8 cellular contexts compared by ENCODE assay signal in the genomic region with DNA sequence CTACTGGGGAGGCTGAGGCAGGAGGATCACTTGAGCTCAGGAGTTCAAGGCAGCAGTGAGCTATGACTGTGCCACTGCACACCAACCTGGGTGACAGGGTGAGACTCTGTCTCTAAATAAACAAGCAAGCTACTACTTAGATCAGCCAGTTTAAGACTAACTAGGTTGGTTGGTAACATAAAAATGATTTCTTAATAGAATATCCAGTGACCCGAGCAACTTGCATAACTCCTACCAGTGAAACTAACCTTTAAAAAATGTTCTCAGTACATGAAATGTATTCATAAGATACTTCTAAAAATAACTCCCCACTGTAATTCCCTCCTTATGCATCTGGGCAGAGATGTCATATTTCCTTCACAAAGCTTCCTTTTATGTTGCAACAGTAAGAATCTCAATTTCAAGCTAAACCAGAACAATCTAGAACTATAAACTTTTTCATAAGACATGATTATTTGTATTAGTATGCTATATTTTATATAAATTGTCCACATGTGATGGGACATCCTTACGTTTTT. TPM values are rescaled to one million over a fixed set of nuclear protein-coding genes. Genes with fewer than 3 reads are reported as not detected.
DNase-seq lines count a peak whose midpoint lies in the region; ATAC-seq, FAIRE-seq and TF ChIP-seq lines count a peak whose summit lies in the region.

No MANE protein-coding gene starts in this region.

- dilution Hi-C loops in keratinocyte (cut with MboI; ENCODE audit: extremely low pct_ligation_motif_present, low sequenced_read_pairs): no loop called here

- no peak overlapping the region for H3K27ac ChIP-seq in CD4-positive, alpha-beta T cell (ENCODE audit: low read depth, low read length)
- H3K27ac ChIP-seq in keratinocyte (ENCODE audit: control insufficient read depth, insufficient read depth, low read length) (peak overlapping the region; percentile 77), upper lobe of left lung (peak overlapping the region; percentile 61 to 81 (median 68))

- peak overlapping the region; percentile 29 for H3K9ac ChIP-seq in keratinocyte (ENCODE audit: control insufficient read depth, extremely low read depth, insufficient read depth, low read length)

- peak; percentile 43 for FAIRE-seq in keratinocyte (lab: Jason Lieb, UNC)

- H3K9me3 ChIP-seq in CD4-positive, alpha-beta T cell (ENCODE audit: control insufficient read depth, low read length): no peaks in the 10 kb centered on the region
- no peaks in the 10 kb centered on the region for H3K9me3 ChIP-seq in keratinocyte (ENCODE audit: control insufficient read depth, low read depth, low read length)
- peaks cover 0 to 3% (median 0%) of the 10 kb centered on the region in 4 donors for H3K9me3 ChIP-seq in upper lobe of left lung

- H3K4me1 ChIP-seq in keratinocyte (ENCODE audit: control insufficient read depth, extremely low read depth, insufficient read depth, low read length): peaks cover 30% of the 10 kb centered on the region
- H3K4me1 ChIP-seq in upper lobe of left lung: peaks cover 16 to 51% (median 36%) of the 10 kb centered on the region in 4 donors

- no peak overlapping the region for H2AFZ ChIP-seq in keratinocyte (ENCODE audit: control insufficient read depth, low read length)

- TF ChIP-seq POLR2A in upper lobe of left lung (IDR thresholded peaks at IDR 0.05): no peak

- POLR2A ChIA-PET in CD4-positive, alpha-beta T cell (lab: Charles Lee): interaction anchor here (0.8 to 5.0 kb wide), 4 partner anchors 16 to 1321 kb away, joined by 3 to 76 read pairs (median 30); a partner anchor contains a TSS

- ATAC-seq in CD4-positive, alpha-beta T cell (ENCODE audit: poor library complexity): no peak
- peak; percentile 32 for ATAC-seq in HG02938 (IDR thresholded peaks at IDR 0.05; ENCODE audit: unreplicated experiment)
- ATAC-seq in upper lobe of left lung (ENCODE audit: low FRiP score in 2 of 2): peak; percentile 70 to 89
- no peak for ATAC-seq in GM21717 (IDR thresholded peaks at IDR 0.05; ENCODE audit: unreplicated experiment)

- CTCF ChIA-PET in CD4-positive, alpha-beta T cell (lab: Charles Lee): interaction anchor here (0.9 to 1.8 kb wide), 6 partner anchors 9 to 21 kb away, joined by 3 to 14 read pairs (median 4); a partner anchor contains a TSS

- H3K79me2 ChIP-seq in keratinocyte (ENCODE audit: control insufficient read depth, insufficient read depth, low read length): peaks cover 64% of the 10 kb centered on the region

- H3K4me3 Mint-ChIP-seq in CD4-positive, alpha-beta T cell: peak overlapping the region; percentile 36
- peak overlapping the region; percentile 92 for H3K4me3 Mint-ChIP-seq in activated T-helper 2 cell treated with anti-CD3 and anti-CD28 coated beads, Interferon-gamma antibody, Interleukin-2, Interleukin-4, amounts not matched to agents 10 μg/mL and 5 μg/mL and 100 μg/mL, durations not matched to agents 14 hours and 24 hours and 36 hours (ENCODE audit: low read depth)
- H3K4me3 Mint-ChIP-seq in endothelial cell (ENCODE audit: unreplicated experiment): no peak overlapping the region

- TF ChIP-seq EP300 in upper lobe of left lung (IDR thresholded peaks at IDR 0.05): peak in 1 of 4 donors; percentile 7

- H3K27me3 Mint-ChIP-seq in CD4-positive, alpha-beta T cell: no peaks in the 10 kb centered on the region
- H3K27me3 Mint-ChIP-seq in activated T-helper 2 cell treated with anti-CD3 and anti-CD28 coated beads, Interferon-gamma antibody, Interleukin-2, Interleukin-4, amounts not matched to agents 10 μg/mL and 5 μg/mL and 100 μg/mL, durations not matched to agents 14 hours and 24 hours and 36 hours (ENCODE audit: low read depth): no peaks in the 10 kb centered on the region
- no peaks in the 10 kb centered on the region for H3K27me3 Mint-ChIP-seq in endothelial cell (ENCODE audit: unreplicated experiment)

- peak overlapping the region; percentile 61 for H3K4me2 ChIP-seq in keratinocyte (ENCODE audit: control insufficient read depth, extremely low read depth, insufficient read depth, low read depth, low read length)

- no peak overlapping the region for H3K4me3 ChIP-seq in keratinocyte (ENCODE audit: control insufficient read depth in 2 of 3, extremely low read depth in 1 of 3, insufficient read depth in 2 of 3, low read depth in 1 of 3, low read length in 3 of 3)
- H3K4me3 ChIP-seq in upper lobe of left lung: peak overlapping the region in 1 of 4 donors; percentile 38

- no peak for DNase-seq in CD4-positive, alpha-beta T cell
- no peak for DNase-seq in activated T-helper 2 cell treated with anti-CD3 and anti-CD28 coated beads, Interferon-gamma antibody, Interleukin-2, Interleukin-4, amounts not matched to agents 10 μg/mL and 5 μg/mL and 100 μg/mL, durations not matched to agents 14 hours and 24 hours and 36 hours (ENCODE audit: low spot score)
- DNase-seq in keratinocyte (ENCODE audit: low read depth, low spot score) (no peak), upper lobe of left lung (no peak), endothelial cell (ENCODE audit: low spot score) (no peak), NCI-H82 treated with DMSO at 0.1 percent for 48 hours (lab: John Stamatoyannopoulos, UW; ENCODE audit: unreplicated experiment) (no peak)

- no peaks in the 10 kb centered on the region for H3K27me3 ChIP-seq in CD4-positive, alpha-beta T cell (ENCODE audit: control insufficient read depth, insufficient read depth, low read length)
- H3K27me3 ChIP-seq in keratinocyte (ENCODE audit: control insufficient read depth, extremely low read depth, insufficient read depth, low read length) (no peaks in the 10 kb centered on the region), upper lobe of left lung (no peaks in the 10 kb centered on the region)

- H3K36me3 Mint-ChIP-seq in CD4-positive, alpha-beta T cell (ENCODE audit: low read depth): peaks cover 16% of the 10 kb centered on the region
- H3K36me3 Mint-ChIP-seq in activated T-helper 2 cell treated with anti-CD3 and anti-CD28 coated beads, Interferon-gamma antibody, Interleukin-2, Interleukin-4, amounts not matched to agents 10 μg/mL and 5 μg/mL and 100 μg/mL, durations not matched to agents 14 hours and 24 hours and 36 hours (ENCODE audit: low read depth): peaks cover 30% of the 10 kb centered on the region
- no peaks in the 10 kb centered on the region for H3K36me3 Mint-ChIP-seq in endothelial cell (ENCODE audit: low read depth, unreplicated experiment)

- no peaks in the 10 kb centered on the region for H3K9me1 ChIP-seq in keratinocyte (ENCODE audit: control insufficient read depth, extremely low read depth, insufficient read depth, low read length)

- H4K20me1 ChIP-seq in keratinocyte (ENCODE audit: control insufficient read depth, extremely low read depth, insufficient read depth, low read length): no peaks in the 10 kb centered on the region

- intact Hi-C loops in CD4-positive, alpha-beta T cell (cut with DNase I, micrococcal nuclease): no loop called here
- intact Hi-C loops in activated T-helper 2 cell treated with anti-CD3 and anti-CD28 coated beads, Interferon-gamma antibody, Interleukin-2, Interleukin-4, amounts not matched to agents 10 μg/mL and 5 μg/mL and 100 μg/mL, durations not matched to agents 14 hours and 24 hours and 36 hours (cut with micrococcal nuclease): loop anchor here (1.0 to 5.0 kb wide), 5 partner anchors 16 to 295 kb away; a partner anchor contains a TSS

- H3K4me1 Mint-ChIP-seq in CD4-positive, alpha-beta T cell (ENCODE audit: low read depth): peaks cover 63% of the 10 kb centered on the region
- H3K4me1 Mint-ChIP-seq in activated T-helper 2 cell treated with anti-CD3 and anti-CD28 coated beads, Interferon-gamma antibody, Interleukin-2, Interleukin-4, amounts not matched to agents 10 μg/mL and 5 μg/mL and 100 μg/mL, durations not matched to agents 14 hours and 24 hours and 36 hours (ENCODE audit: low read depth): peaks cover 44% of the 10 kb centered on the region
- peaks cover 20% of the 10 kb centered on the region for H3K4me1 Mint-ChIP-seq in endothelial cell (ENCODE audit: unreplicated experiment)

- H3K9me3 Mint-ChIP-seq in CD4-positive, alpha-beta T cell: peaks cover 2% of the 10 kb centered on the region
- peaks cover 11% of the 10 kb centered on the region for H3K9me3 Mint-ChIP-seq in activated T-helper 2 cell treated with anti-CD3 and anti-CD28 coated beads, Interferon-gamma antibody, Interleukin-2, Interleukin-4, amounts not matched to agents 10 μg/mL and 5 μg/mL and 100 μg/mL, durations not matched to agents 14 hours and 24 hours and 36 hours
- no peaks in the 10 kb centered on the region for H3K9me3 Mint-ChIP-seq in endothelial cell (ENCODE audit: unreplicated experiment)

- WGBS in upper lobe of left lung, 2 donors: 10 to 23% methylated on average over 2 of the region's 2 CpGs

- peak overlapping the region; percentile 84 for H3K27ac Mint-ChIP-seq in CD4-positive, alpha-beta T cell
- H3K27ac Mint-ChIP-seq in activated T-helper 2 cell treated with anti-CD3 and anti-CD28 coated beads, Interferon-gamma antibody, Interleukin-2, Interleukin-4, amounts not matched to agents 10 μg/mL and 5 μg/mL and 100 μg/mL, durations not matched to agents 14 hours and 24 hours and 36 hours: peak overlapping the region; percentile 92
- no peak overlapping the region for H3K27ac Mint-ChIP-seq in endothelial cell (ENCODE audit: unreplicated experiment)

- no peaks in the 10 kb centered on the region for H3K36me3 ChIP-seq in keratinocyte (ENCODE audit: control insufficient read depth in 2 of 2, extremely low read depth in 1 of 2, insufficient read depth in 2 of 2, low read length in 2 of 2)
- H3K36me3 ChIP-seq in upper lobe of left lung: no peaks in the 10 kb centered on the region

- no peak for TF ChIP-seq CTCF in CD4-positive, alpha-beta T cell (IDR thresholded peaks at IDR 0.05)
- no peak for TF ChIP-seq CTCF in keratinocyte (optimal IDR thresholded peaks at IDR 0.05 in 1 of 3, IDR thresholded peaks at IDR 0.05 in 1 of 3, conservative IDR thresholded peaks at IDR 0.05 in 1 of 3; ENCODE audit: extremely low read depth in 1 of 3, insufficient read depth in 2 of 3, low read length in 3 of 3)
- no peak for TF ChIP-seq CTCF in upper lobe of left lung (IDR thresholded peaks at IDR 0.05)
- TF ChIP-seq CTCF in endothelial cell (IDR thresholded peaks at IDR 0.05; ENCODE audit: unreplicated experiment): no peak

RNA-seq across cellular contexts. Expression of a gene that starts 15.8 kb away (rescaled TPM):
- total RNA-seq in CD4-positive, alpha-beta T cell: 10 to 100 TPM; 53.5 to 56.6 TPM
- 52.4 and 57.0 TPM in 2 replicates for total RNA-seq in activated T-helper 2 cell treated with anti-CD3 and anti-CD28 coated beads, Interferon-gamma antibody, Interleukin-2, Interleukin-4, amounts not matched to agents 10 μg/mL and 5 μg/mL and 100 μg/mL, durations not matched to agents 14 hours and 24 hours and 36 hours
- 26.2 to 44.1 TPM (median 35.0 TPM) in 3 replicates for polyA plus RNA-seq in keratinocyte
- 68.9 TPM for polyA plus RNA-seq in keratinocyte (2011; ENCODE audit: low read depth)
- 24.8 and 39.1 TPM in 2 replicates for polyA plus RNA-seq in keratinocyte (2011; cell fraction: cytosol; rRNA removed)
- polyA plus RNA-seq in keratinocyte (2011; cell fraction: nucleus; rRNA removed): 59.6 and 61.1 TPM in 2 replicates
- polyA plus RNA-seq in keratinocyte (2012; ENCODE audit: low replicate concordance): 19.4 and 28.9 TPM in 2 replicates
- 52.2 to 109 TPM (median 56.5 TPM) in 3 replicates for polyA minus RNA-seq in keratinocyte
- 18.6 TPM for polyA minus RNA-seq in keratinocyte (2011; cell fraction: cytosol; rRNA and poly(A)+ RNA removed)
- 22.1 and 68.0 TPM in 2 replicates for polyA minus RNA-seq in keratinocyte (2011; cell fraction: nucleus; rRNA and poly(A)+ RNA removed)
- total RNA-seq in upper lobe of left lung (100 to 1,000 TPM in 1 of 6 donors, 10 to 100 TPM in 5; 49.7 to 111 (median 67.8) TPM), endothelial cell (ENCODE audit: unreplicated experiment) (16.5 TPM)

RNA-seq across cellular contexts. Expression of a gene that starts 19.5 kb away (rescaled TPM):
- total RNA-seq in CD4-positive, alpha-beta T cell: 10 to 100 TPM; 17.5 to 22.0 TPM
- 23.5 and 23.7 TPM in 2 replicates for total RNA-seq in activated T-helper 2 cell treated with anti-CD3 and anti-CD28 coated beads, Interferon-gamma antibody, Interleukin-2, Interleukin-4, amounts not matched to agents 10 μg/mL and 5 μg/mL and 100 μg/mL, durations not matched to agents 14 hours and 24 hours and 36 hours
- 23.5 to 32.4 TPM (median 27.1 TPM) in 3 replicates for polyA plus RNA-seq in keratinocyte
- 32.0 TPM for polyA plus RNA-seq in keratinocyte (2011; ENCODE audit: low read depth)
- 19.7 and 27.9 TPM in 2 replicates for polyA plus RNA-seq in keratinocyte (2011; cell fraction: cytosol; rRNA removed)
- 29.8 and 32.0 TPM in 2 replicates for polyA plus RNA-seq in keratinocyte (2011; cell fraction: nucleus; rRNA removed)
- polyA plus RNA-seq in keratinocyte (2012; ENCODE audit: low replicate concordance): 15.3 and 19.1 TPM in 2 replicates
- polyA minus RNA-seq in keratinocyte: 23.0 to 39.6 TPM (median 24.6 TPM) in 3 replicates
- polyA minus RNA-seq in keratinocyte (2011; cell fraction: cytosol; rRNA and poly(A)+ RNA removed): 23.2 TPM
- 16.6 and 33.3 TPM in 2 replicates for polyA minus RNA-seq in keratinocyte (2011; cell fraction: nucleus; rRNA and poly(A)+ RNA removed)
- 10 to 100 TPM; 18.4 to 69.1 (median 35.1) TPM for total RNA-seq in upper lobe of left lung
- 27.2 TPM for total RNA-seq in endothelial cell (ENCODE audit: unreplicated experiment)

Comparison
In these comparisons a context has a peak if more than half of its experiments do, and no peak if none do; other contexts are left out.
1. ATAC-seq: peak in HG02938 (single experiment) and upper lobe of left lung (2 of 2); none in CD4-positive, alpha-beta T cell (single experiment) and GM21717 (single experiment).